In genomic region chr17:12318614-12319266, GRCh38 we compare ENCODE assay signal across 18 cellular contexts.
"Had no signal": no experiment of that assay in that cellular context is flagged by ENCODE, and none has a peak within 500 bp of the region (broad histone marks: within the 10 kb centered on the region; RNA-seq: fewer than 3 reads in every experiment).

No MANE protein-coding gene starts in this region.

- H3K27me3 ChIP-seq: transverse colon, uterus had no signal

- H3K4me3 Mint-ChIP-seq: brain, neural crest cell had no signal

- H3K9me3 ChIP-seq: transverse colon, uterus had no signal

- DNase-seq: activated CD4-positive, alpha-beta T cell treated with anti-CD3 and anti-CD28 coated beads, Interleukin-2, amount 50 U/mL, for 48 hours; activated gamma-delta T cell treated with Interleukin-2 at 50 U/mL for 16 hours; amygdala; caudate nucleus; erythroblast; left cardiac atrium; midbrain; retina; stimulated activated CD4-positive, alpha-beta T cell treated with anti-CD3 and anti-CD28 coated beads, Interleukin-12 subunit alpha, Interleukin-12 subunit beta, amount 100 ng/mL, for 4 hours; stimulated activated CD4-positive, alpha-beta T cell treated with anti-CD3 and anti-CD28 coated beads, Interleukin-1b, Interleukin-23, amount 100 ng/mL, for 48 hours; stimulated activated CD8-positive, alpha-beta memory T cell treated with anti-CD3 and anti-CD28 coated beads, Interleukin-4, amount 100 ng/mL, for 48 hours; stimulated activated naive CD4-positive, alpha-beta T cell; transverse colon; uterus had no signal

- H3K27ac Mint-ChIP-seq: activated naive CD4-positive, alpha-beta T cell treated with anti-CD3 and anti-CD28 coated beads, Interleukin-2, amount 50 U/mL, for 72 hours; brain had no signal

- H3K4me1 ChIP-seq: transverse colon, uterus had no signal

- H3K36me3 Mint-ChIP-seq: brain had no signal

- H3K36me3 ChIP-seq: transverse colon, uterus had no signal

- H3K4me3 ChIP-seq: lung, transverse colon, uterus had no signal

- ATAC-seq: activated naive CD4-positive, alpha-beta T cell treated with anti-CD3 and anti-CD28 coated beads, Interleukin-2, amount 50 U/mL, for 72 hours; left cardiac atrium had no signal

- H3K4me1 Mint-ChIP-seq: brain, neural crest cell had no signal
